8 cellular contexts compared by ENCODE assay signal in the genomic region with DNA sequence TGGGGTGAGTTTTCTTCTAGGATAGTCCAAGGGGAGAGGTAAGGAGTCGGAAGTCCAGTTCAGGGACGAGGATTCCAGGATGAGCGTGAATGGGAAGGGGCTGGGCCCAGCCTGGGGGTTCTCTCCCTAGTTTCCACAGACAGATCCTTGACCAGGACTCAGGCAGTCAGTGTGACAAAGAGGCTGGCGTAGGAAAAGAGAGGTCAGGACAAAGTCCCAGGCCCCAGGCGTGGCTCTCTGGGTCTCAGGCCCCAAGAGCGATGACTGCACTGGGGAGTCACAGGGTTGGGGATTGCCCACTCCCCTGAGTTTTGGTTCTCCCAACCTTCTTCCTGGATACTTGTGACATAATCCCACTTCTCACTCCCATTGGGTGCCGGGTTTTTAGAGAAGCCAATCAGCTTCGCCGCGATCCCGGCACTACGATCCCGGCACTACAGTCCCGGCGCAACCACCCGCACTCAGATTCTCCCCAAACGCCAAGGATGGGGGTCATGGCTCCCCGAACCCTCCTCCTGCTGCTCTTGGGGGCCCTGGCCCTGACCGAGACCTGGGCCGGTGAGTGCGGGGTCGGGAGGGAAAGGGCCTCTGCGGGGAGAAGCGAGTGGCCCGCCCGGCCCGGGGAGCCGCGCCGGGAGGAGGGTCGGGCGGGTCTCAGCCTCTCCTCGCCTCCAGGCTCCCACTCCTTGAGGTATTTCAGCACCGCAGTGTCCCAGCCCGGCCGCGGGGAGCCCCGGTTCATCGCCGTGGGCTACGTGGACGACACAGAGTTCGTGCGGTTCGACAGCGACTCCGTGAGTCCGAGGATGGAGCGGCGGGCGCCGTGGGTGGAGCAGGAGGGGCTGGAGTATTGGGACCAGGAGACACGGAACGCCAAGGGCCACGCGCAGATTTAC.
DNase-seq lines count a peak whose midpoint lies in the region; ATAC-seq and TF ChIP-seq lines count a peak whose summit lies in the region.

No MANE protein-coding gene starts in this region.

- TF ChIP-seq CTCF in epithelial cell of esophagus (IDR thresholded peaks at IDR 0.05; ENCODE audit: insufficient read depth, low read depth, low read length, missing control alignments), result peak; percentile 27

- DNase-seq in AG08395 (ENCODE audit: low spot score) (peak; percentile 95), NCI-H748 (lab: John Stamatoyannopoulos, UW; ENCODE audit: unreplicated experiment) (peak; percentile 77), epithelial cell of esophagus (ENCODE audit: low read depth) (peak; percentile 84), middle frontal gyrus (ENCODE audit: extremely low spot score, low spot score) (peak; percentile 74)
- DNase-seq in activated CD8-positive, alpha-beta memory T cell treated with anti-CD3 and anti-CD28 coated beads, Interleukin-2, amount 50 U/mL, for 4 hours, result peak; percentile 61
- peak; percentile 17 to 35 for DNase-seq in stimulated activated CD8-positive, alpha-beta memory T cell treated with anti-CD3 and anti-CD28 coated beads, Interleukin-2, amount 100 ng/mL, for 1 hour (ENCODE audit: low read depth in 2 of 2)

- ATAC-seq in GM18861 (IDR thresholded peaks at IDR 0.05; ENCODE audit: unreplicated experiment), result peak; percentile 81
- ATAC-seq in HG03097 (IDR thresholded peaks at IDR 0.05; ENCODE audit: low FRiP score, unreplicated experiment), result peak; percentile 90

- H3K4me3 ChIP-seq in epithelial cell of esophagus (ENCODE audit: low read length), result peak overlapping the region; percentile 48

Comparison
In these comparisons a context has a peak if more than half of its experiments do, and no peak if none do; other contexts are left out.
1. Peak in every context shown above with its lines: DNase-seq, ATAC-seq and H3K4me3 ChIP-seq.
2. DNase-seq: peak in every context shown above with its lines; median percentile 95 in AG08395; 84 in epithelial cell of esophagus; 77 in NCI-H748; 74 in middle frontal gyrus; 61 in activated CD8-positive, alpha-beta memory T cell treated with anti-CD3 and anti-CD28 coated beads, Interleukin-2, amount 50 U/mL, for 4 hours; 26 in stimulated activated CD8-positive, alpha-beta memory T cell treated with anti-CD3 and anti-CD28 coated beads, Interleukin-2, amount 100 ng/mL, for 1 hour.